9 cellular contexts compared by ENCODE assay signal in genomic region chr11:111422494-111423249, GRCh38. TPM values are rescaled to one million over a fixed set of nuclear protein-coding genes. Genes with fewer than 3 reads are reported as not detected.
DNase-seq lines count a peak whose midpoint lies in the region; ATAC-seq and TF ChIP-seq lines count a peak whose summit lies in the region.
"Had no signal": no experiment of that assay in that cellular context is flagged by ENCODE, and none has a peak within 500 bp of the region (broad histone marks: within the 10 kb centered on the region; RNA-seq: fewer than 3 reads in every experiment).

No MANE protein-coding gene starts in this region.

- no peak overlapping the region for H2AFZ ChIP-seq in neural progenitor cell (replicated peaks)

- H3K9ac ChIP-seq in neural progenitor cell: no peak overlapping the region

- no peaks in the 10 kb centered on the region for H4K20me1 ChIP-seq in neural progenitor cell (ENCODE audit: low read depth)

- H3K27me3 ChIP-seq in neural progenitor cell (no peaks in the 10 kb centered on the region), vagina (no peaks in the 10 kb centered on the region)

- H3K9me3 ChIP-seq in neural progenitor cell (ENCODE audit: low read depth) (no peaks in the 10 kb centered on the region), vagina (no peaks in the 10 kb centered on the region)

- H3K36me3 ChIP-seq in neural progenitor cell: no peaks in the 10 kb centered on the region
- no peaks in the 10 kb centered on the region for H3K36me3 ChIP-seq in vagina

- H3K27me3 Mint-ChIP-seq in neural progenitor cell (ENCODE audit: insufficient read depth, low read depth): peaks cover 16% of the 10 kb centered on the region

- ATAC-seq in GM18861 (IDR thresholded peaks at IDR 0.05; ENCODE audit: unreplicated experiment) (peak; percentile 55), HG03039 (IDR thresholded peaks at IDR 0.05; ENCODE audit: unreplicated experiment) (peak; percentile 75)

- H3K4me3 Mint-ChIP-seq in neural progenitor cell: no peak overlapping the region

- H3K36me3 Mint-ChIP-seq in neural progenitor cell: no peaks in the 10 kb centered on the region

- H3K9me3 Mint-ChIP-seq in neural progenitor cell: peaks cover 3% of the 10 kb centered on the region

- no peak overlapping the region for H3K4me2 ChIP-seq in neural progenitor cell

- no peak overlapping the region for H3K27ac ChIP-seq in neural progenitor cell
- H3K27ac ChIP-seq in vagina: no peak overlapping the region

- TF ChIP-seq POLR2A in vagina (IDR thresholded peaks at IDR 0.05): no peak

- peak; percentile 60 for DNase-seq in Ammon's horn (ENCODE audit: low spot score)
- peak; percentile 82 for DNase-seq in NCI-H2171 treated with DMSO at 0.1 percent for 48 hours (lab: John Stamatoyannopoulos, UW)
- DNase-seq in activated CD4-positive, alpha-beta T cell treated with anti-CD3 and anti-CD28 coated beads, Interleukin-2, amount 50 U/mL, for 48 hours: peak; percentile 69 to 74
- DNase-seq in epithelial cell of esophagus (ENCODE audit: low read depth): peak; percentile 36
- peak; percentile 85 for DNase-seq in neural progenitor cell (ENCODE audit: low spot score)
- DNase-seq in vagina (ENCODE audit: extremely low spot score in 2 of 2): no peak

- H3K27ac Mint-ChIP-seq in neural progenitor cell: no peak overlapping the region

- H3K79me2 ChIP-seq in neural progenitor cell (ENCODE audit: low read depth): no peaks in the 10 kb centered on the region

- H3K4me3 ChIP-seq in epithelial cell of esophagus (ENCODE audit: low read length) (no peak overlapping the region), neural progenitor cell (no peak overlapping the region), vagina (no peak overlapping the region)

- no peaks in the 10 kb centered on the region for H3F3A ChIP-seq in neural progenitor cell (ENCODE audit: low read depth)

- intact Hi-C loops in vagina (cut with DNase I): no loop called here

- H3K4me1 Mint-ChIP-seq in neural progenitor cell: peaks cover 7% of the 10 kb centered on the region

- TF ChIP-seq CTCF in epithelial cell of esophagus (IDR thresholded peaks at IDR 0.05; ENCODE audit: insufficient read depth, low read depth, low read length, missing control alignments): peak; percentile 67
- TF ChIP-seq CTCF in neural progenitor cell (IDR thresholded peaks at IDR 0.05): peak; percentile 93
- peak in 2 of 3 experiments; percentile 29 for TF ChIP-seq CTCF in vagina (IDR thresholded peaks at IDR 0.05)

- H3K4me1 ChIP-seq in neural progenitor cell: no peaks in the 10 kb centered on the region
- peaks cover 37% of the 10 kb centered on the region for H3K4me1 ChIP-seq in vagina

RNA-seq across cellular contexts. Expression of gene POU2AF1, which starts 43.6 kb away (rescaled TPM):
- total RNA-seq in neural progenitor cell (ENCODE audit: low replicate concordance): not detected in 2 replicates
- not detected for total RNA-seq in vagina
- total RNA-seq: pulmonary artery endothelial cell had no signal

Comparison
In these comparisons a context has a peak if more than half of its experiments do, and no peak if none do; other contexts are left out.
1. DNase-seq: peak in Ammon's horn (single experiment), NCI-H2171 treated with DMSO at 0.1 percent for 48 hours (single experiment), activated CD4-positive, alpha-beta T cell treated with anti-CD3 and anti-CD28 coated beads, Interleukin-2, amount 50 U/mL, for 48 hours (2 of 2), epithelial cell of esophagus (single experiment) and neural progenitor cell (single experiment); none in vagina (0 of 2).
2. CTCF ChIP-seq: peak in every context shown above with its lines; median percentile 93 in neural progenitor cell; 67 in epithelial cell of esophagus; 29 in vagina.